ENCODE assay signal across 7 cellular contexts in genomic region chr1:210342986-210343780, GRCh38. TPM values are rescaled to one million over a fixed set of nuclear protein-coding genes. Genes with fewer than 3 reads are reported as not detected.
A peak's percentile ranks its signal among the peaks of the same experiment; 100 is the strongest.
DNase-seq lines count a peak whose midpoint lies in the region; ATAC-seq and TF ChIP-seq lines count a peak whose summit lies in the region.

No MANE protein-coding gene starts in this region.

- H3K9ac ChIP-seq in trophoblast cell (ENCODE audit: low read length): no peak overlapping the region

- H3K9me3 ChIP-seq in mucosa of descending colon: no peaks in the 10 kb centered on the region
- no peaks in the 10 kb centered on the region for H3K9me3 ChIP-seq in trophoblast cell (ENCODE audit: insufficient read depth, low read depth, low read length)

- H3K14ac ChIP-seq in trophoblast cell (ENCODE audit: low read length): no peak overlapping the region

- H3K4me3 ChIP-seq in mucosa of descending colon: no peak overlapping the region
- H3K4me3 ChIP-seq in trophoblast cell (ENCODE audit: low read depth, low read length): no peak overlapping the region

- intact Hi-C loops in mucosa of descending colon (cut with DNase I, micrococcal nuclease): no loop called here

- TF ChIP-seq POLR2A in GM19099 (IDR thresholded peaks at IDR 0.05; ENCODE audit: extremely low read depth, insufficient read length, low read depth): peak; percentile 23

- no peak overlapping the region for H4K91ac ChIP-seq in trophoblast cell (ENCODE audit: low read depth, low read length)

- H3K4me3 Mint-ChIP-seq in activated T-helper 17 cell treated with anti-CD3 and anti-CD28 coated beads, Interleukin-2, amount 50 U/mL, for 72 hours: no peak overlapping the region

- no peak overlapping the region for H4K8ac ChIP-seq in trophoblast cell (ENCODE audit: low read depth, low read length)

- H3K4me2 ChIP-seq in trophoblast cell (ENCODE audit: low read length): no peak overlapping the region

- no peak overlapping the region for H3K18ac ChIP-seq in trophoblast cell (ENCODE audit: low read length)

- no peak overlapping the region for H2BK120ac ChIP-seq in trophoblast cell (ENCODE audit: insufficient read depth, low read length, poor library complexity)

- DNase-seq in mucosa of descending colon: no peak
- no peak for DNase-seq in trophoblast cell
- no peak for DNase-seq in SKM-1 (lab: John Stamatoyannopoulos, UW; ENCODE audit: unreplicated experiment)
- no peak for DNase-seq in NCI-H187 treated with DMSO at 0.1 percent for 48 hours (lab: John Stamatoyannopoulos, UW)

- no peaks in the 10 kb centered on the region for H3K79me1 ChIP-seq in trophoblast cell (ENCODE audit: low read length)

- H3K27me3 Mint-ChIP-seq in activated T-helper 17 cell treated with anti-CD3 and anti-CD28 coated beads, Interleukin-2, amount 50 U/mL, for 72 hours: no peaks in the 10 kb centered on the region

- H2AFZ ChIP-seq in trophoblast cell (ENCODE audit: insufficient read depth, low read length, poor library complexity): no peak overlapping the region

- H3K36me3 ChIP-seq in mucosa of descending colon (ENCODE audit: low read depth) (no peaks in the 10 kb centered on the region), trophoblast cell (ENCODE audit: control insufficient read depth in 1 of 2, insufficient read depth in 2 of 2, low read length in 2 of 2) (no peaks in the 10 kb centered on the region)

- H3K27ac ChIP-seq in trophoblast cell (ENCODE audit: low read depth, low read length): no peak overlapping the region

- no peak for TF ChIP-seq CTCF in mucosa of descending colon (IDR thresholded peaks at IDR 0.05)

- H3K27ac Mint-ChIP-seq in activated T-helper 17 cell treated with anti-CD3 and anti-CD28 coated beads, Interleukin-2, amount 50 U/mL, for 72 hours: no peak overlapping the region

- H4K12ac ChIP-seq in trophoblast cell (ENCODE audit: low read depth, low read length): no peak overlapping the region

- ATAC-seq in HG03045 (IDR thresholded peaks at IDR 0.05; ENCODE audit: unreplicated experiment) (peak; percentile 44), mucosa of descending colon (peak; percentile 80)
- ATAC-seq in activated T-helper 17 cell treated with anti-CD3 and anti-CD28 coated beads, Interleukin-2, amount 50 U/mL, for 72 hours (replicated peaks): peak; percentile 59

- H3K79me2 ChIP-seq in trophoblast cell (ENCODE audit: control insufficient read depth, insufficient read depth, low read length, poor library complexity): no peaks in the 10 kb centered on the region

- no peaks in the 10 kb centered on the region for H3K9me3 Mint-ChIP-seq in activated T-helper 17 cell treated with anti-CD3 and anti-CD28 coated beads, Interleukin-2, amount 50 U/mL, for 72 hours

- no peak overlapping the region for H3K23ac ChIP-seq in trophoblast cell (ENCODE audit: low read length)

- WGBS in trophoblast cell (ENCODE audit: extremely low coverage, insufficient coverage, insufficient read length): no CpG with 5 or more reads among the region's 14 CpGs

- H3K36me3 Mint-ChIP-seq in activated T-helper 17 cell treated with anti-CD3 and anti-CD28 coated beads, Interleukin-2, amount 50 U/mL, for 72 hours (ENCODE audit: low read depth): no peaks in the 10 kb centered on the region

- H2AK5ac ChIP-seq in trophoblast cell (ENCODE audit: low read length): no peak overlapping the region

- no peak overlapping the region for H3K4ac ChIP-seq in trophoblast cell (ENCODE audit: low read depth, low read length)

- H3K4me1 Mint-ChIP-seq in activated T-helper 17 cell treated with anti-CD3 and anti-CD28 coated beads, Interleukin-2, amount 50 U/mL, for 72 hours: peaks cover 22% of the 10 kb centered on the region

- H3K4me1 ChIP-seq in mucosa of descending colon (ENCODE audit: low read depth) (no peaks in the 10 kb centered on the region), trophoblast cell (ENCODE audit: control insufficient read depth in 1 of 2, insufficient read depth in 2 of 2, low read length in 2 of 2) (peaks cover 0 to 3% of the 10 kb centered on the region in 2 experiments)

- no peaks in the 10 kb centered on the region for H3K27me3 ChIP-seq in trophoblast cell (ENCODE audit: insufficient read depth, low read length)

- no peak overlapping the region for H2BK12ac ChIP-seq in trophoblast cell (ENCODE audit: low read length)

- H2BK5ac ChIP-seq in trophoblast cell (ENCODE audit: low read depth, low read length, poor library complexity): no peak overlapping the region

RNA-seq across cellular contexts. Expression of gene HHAT, which starts 14.5 kb away (rescaled TPM):
- 1 to 10 TPM in 1 of 2 donors, under 1 TPM in 1; 0.58 to 1.3 TPM for total RNA-seq in activated T-helper 17 cell treated with anti-CD3 and anti-CD28 coated beads, Interleukin-2, amount 50 U/mL, for 72 hours
- 1 to 10 TPM; 4.1 to 8.6 (median 5.9) TPM for total RNA-seq in mucosa of descending colon
- 5.1 and 5.2 TPM in 2 replicates for polyA plus RNA-seq in trophoblast cell (2013)
